Comparison of ENCODE assay signal across 25 cellular contexts in genomic region chr13:30835442-30835841, GRCh38.
DNase-seq lines count a peak whose midpoint lies in the region; ATAC-seq, FAIRE-seq and TF ChIP-seq lines count a peak whose summit lies in the region.
"Had no signal": no experiment of that assay in that cellular context is flagged by ENCODE, and none has a peak within 500 bp of the region (broad histone marks: within the 10 kb centered on the region; RNA-seq: fewer than 3 reads in every experiment).

No MANE protein-coding gene starts in this region.

- TF ChIP-seq CTCF in VCaP (conservative IDR thresholded peaks at IDR 0.05), result no peak

- peaks cover 15% of the 10 kb centered on the region for H3K4me1 Mint-ChIP-seq in activated CD4-positive, alpha-beta T cell treated with anti-CD3 and anti-CD28 coated beads, Interleukin-2, amount 10 ng/mL, durations not matched to agents 7 days and 5 days
- H3K4me1 Mint-ChIP-seq: activated T-helper 17 cell treated with anti-CD3 and anti-CD28 coated beads, Interleukin-2, amount 50 U/mL, for 72 hours; B cell had no signal

- H3K27ac ChIP-seq in VCaP (peak overlapping the region; percentile 46), small intestine (ENCODE audit: low read depth in 1 of 2, low read length in 1 of 2) (no peak overlapping the region)
- H3K27ac ChIP-seq: parathyroid adenoma had no signal

- H3K36me3 ChIP-seq in small intestine (ENCODE audit: control insufficient read depth in 2 of 2, insufficient read depth in 2 of 2, low read length in 2 of 2), result no peaks in the 10 kb centered on the region

- WGBS in small intestine, 3 donors, result 7 to 37% (median 32%) methylated on average over 9 of the region's 9 CpGs

- no peaks in the 10 kb centered on the region for H3K36me3 Mint-ChIP-seq in activated CD4-positive, alpha-beta T cell treated with anti-CD3 and anti-CD28 coated beads, Interleukin-2, amount 10 ng/mL, durations not matched to agents 7 days and 5 days (ENCODE audit: low read depth)
- H3K36me3 Mint-ChIP-seq: activated naive CD4-positive, alpha-beta T cell treated with anti-CD3 and anti-CD28 coated beads, Interleukin-2, amount 50 U/mL, for 72 hours; natural killer cell had no signal

- no peaks in the 10 kb centered on the region for H3K9me3 ChIP-seq in small intestine (ENCODE audit: control insufficient read depth, low read depth)
- H3K9me3 ChIP-seq: SK-N-SH had no signal

- no peaks in the 10 kb centered on the region for H3K27me3 ChIP-seq in small intestine (ENCODE audit: control insufficient read depth in 2 of 2, insufficient read depth in 2 of 2, low read length in 2 of 2)

- peaks cover 4% of the 10 kb centered on the region for H3K27me3 Mint-ChIP-seq in activated CD4-positive, alpha-beta T cell treated with anti-CD3 and anti-CD28 coated beads, Interleukin-2, amount 10 ng/mL, durations not matched to agents 7 days and 5 days
- H3K27me3 Mint-ChIP-seq: activated T-helper 17 cell treated with anti-CD3 and anti-CD28 coated beads, Interleukin-2, amount 50 U/mL, for 72 hours had no signal

- ATAC-seq in GM19467 (IDR thresholded peaks at IDR 0.05; ENCODE audit: unreplicated experiment), result no peak
- ATAC-seq: activated naive CD4-positive, alpha-beta T cell treated with anti-CD3 and anti-CD28 coated beads, Interleukin-2, amount 50 U/mL, for 72 hours; activated T-helper 17 cell treated with anti-CD3 and anti-CD28 coated beads, Interleukin-2, amount 50 U/mL, for 72 hours; esophagus mucosa had no signal

- H3K4me1 ChIP-seq in small intestine (ENCODE audit: control insufficient read depth in 2 of 2, insufficient read depth in 1 of 2, low read depth in 1 of 2, low read length in 1 of 2), result peaks cover 0 to 11% of the 10 kb centered on the region in 2 donors
- H3K4me1 ChIP-seq: parathyroid adenoma had no signal

- H3K27ac Mint-ChIP-seq in activated CD4-positive, alpha-beta T cell treated with anti-CD3 and anti-CD28 coated beads, Interleukin-2, amount 10 ng/mL, durations not matched to agents 7 days and 5 days, result no peak overlapping the region
- H3K27ac Mint-ChIP-seq: activated naive CD4-positive, alpha-beta T cell treated with anti-CD3 and anti-CD28 coated beads, Interleukin-2, amount 50 U/mL, for 72 hours; activated T-helper 17 cell treated with anti-CD3 and anti-CD28 coated beads, Interleukin-2, amount 50 U/mL, for 72 hours; B cell; natural killer cell; T-helper 2 cell treated with Interferon-gamma antibody and Interleukin-4, amounts not matched to agents 5 μg/mL and 100 μg/mL, for 36 hours had no signal

- peak; percentile 16 for DNase-seq in NCI-H510A treated with DMSO at 0.1 percent for 48 hours (lab: John Stamatoyannopoulos, UW)
- no peak for DNase-seq in NCI-H510A (lab: John Stamatoyannopoulos, UW)
- DNase-seq in islet precursor cell, result peak; percentile 23
- DNase-seq in small intestine, result peak; percentile 80
- DNase-seq in activated CD4-positive, alpha-beta T cell treated with anti-CD3 and anti-CD28 coated beads, Interleukin-2, amount 10 ng/mL, durations not matched to agents 7 days and 5 days, result no peak
- no peak for DNase-seq in iPS-NIHi11 (ENCODE audit: low spot score)
- DNase-seq: activated CD4-positive, alpha-beta T cell treated with anti-CD3 and anti-CD28 coated beads, Interleukin-2, amount 50 U/mL, for 4 hours; activated CD8-positive, alpha-beta memory T cell treated with anti-CD3 and anti-CD28 coated beads, Interleukin-2, amount 50 U/mL, for 4 hours; cerebellar nuclear complex; effector CD4-positive, alpha-beta T cell; H7; MM.1S; natural killer cell; NCI-H1436 treated with DMSO at 0.1 percent for 48 hours; SK-N-SH; substantia nigra had no signal

- CTCF ChIA-PET in activated CD4-positive, alpha-beta T cell treated with anti-CD3 and anti-CD28 coated beads, Interleukin-2, amount 10 ng/mL, durations not matched to agents 7 days and 5 days (lab: Charles Lee), result interaction anchor here (1.2 kb wide), 1 partner anchor 30 kb away, joined by 3 read pairs; no protein-coding TSS in a partner anchor

- H3K4me3 Mint-ChIP-seq in activated CD4-positive, alpha-beta T cell treated with anti-CD3 and anti-CD28 coated beads, Interleukin-2, amount 10 ng/mL, durations not matched to agents 7 days and 5 days, result no peak overlapping the region
- H3K4me3 Mint-ChIP-seq: activated T-helper 17 cell treated with anti-CD3 and anti-CD28 coated beads, Interleukin-2, amount 50 U/mL, for 72 hours; B cell; natural killer cell; T-helper 2 cell treated with Interferon-gamma antibody and Interleukin-4, amounts not matched to agents 5 μg/mL and 100 μg/mL, for 36 hours had no signal

- H3K4me3 ChIP-seq in small intestine (ENCODE audit: low read depth in 1 of 2, low read length in 2 of 2), result no peak overlapping the region

- no peak for FAIRE-seq in small intestine (lab: Jason Lieb, UNC)
- FAIRE-seq: A204.1 had no signal

- POLR2A ChIA-PET in activated CD4-positive, alpha-beta T cell treated with anti-CD3 and anti-CD28 coated beads, Interleukin-2, amount 10 ng/mL, durations not matched to agents 7 days and 5 days (lab: Charles Lee), result no interaction called here

- H3K9me3 Mint-ChIP-seq in activated CD4-positive, alpha-beta T cell treated with anti-CD3 and anti-CD28 coated beads, Interleukin-2, amount 10 ng/mL, durations not matched to agents 7 days and 5 days, result no peaks in the 10 kb centered on the region
- H3K9me3 Mint-ChIP-seq: activated naive CD4-positive, alpha-beta T cell treated with anti-CD3 and anti-CD28 coated beads, Interleukin-2, amount 50 U/mL, for 72 hours; activated T-helper 17 cell treated with anti-CD3 and anti-CD28 coated beads, Interleukin-2, amount 50 U/mL, for 72 hours; natural killer cell; T-helper 2 cell treated with Interferon-gamma antibody and Interleukin-4, amounts not matched to agents 5 μg/mL and 100 μg/mL, for 36 hours had no signal

Comparison
In these comparisons a context has a peak if more than half of its experiments do, and no peak if none do; other contexts are left out.
1. DNase-seq: peak in NCI-H510A treated with DMSO at 0.1 percent for 48 hours (single experiment), islet precursor cell (single experiment) and small intestine (single experiment); none in NCI-H510A (single experiment), activated CD4-positive, alpha-beta T cell treated with anti-CD3 and anti-CD28 coated beads, Interleukin-2, amount 10 ng/mL, durations not matched to agents 7 days and 5 days (single experiment) and iPS-NIHi11 (single experiment).